Comparison of ENCODE assay signal across 21 cellular contexts in the genomic region with DNA sequence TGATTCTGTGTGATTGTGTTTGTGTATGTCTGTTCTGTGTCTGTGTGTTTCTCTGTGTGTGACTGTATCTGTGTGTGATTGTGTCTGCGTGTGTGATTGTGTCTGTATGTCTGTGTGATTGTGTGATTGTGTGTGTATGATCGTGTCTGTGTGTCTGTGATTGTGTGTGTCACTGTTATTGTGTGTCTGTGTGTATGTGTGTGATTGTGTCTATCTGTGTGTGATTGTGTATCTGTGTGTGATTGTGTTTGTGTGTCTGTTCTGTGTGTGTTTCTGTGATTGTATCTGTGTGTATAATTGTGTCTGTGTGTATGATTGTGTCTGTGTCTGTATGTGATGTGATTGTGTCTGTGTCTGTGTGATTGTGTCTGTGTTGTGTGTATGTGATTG. TPM values are rescaled to one million over a fixed set of nuclear protein-coding genes. Genes with fewer than 3 reads are reported as not detected.
"Had no signal": no experiment of that assay in that cellular context is flagged by ENCODE, and none has a peak within 500 bp of the region (broad histone marks: within the 10 kb centered on the region; RNA-seq: fewer than 3 reads in every experiment).

No MANE protein-coding gene starts in this region.

- H3K4me3 ChIP-seq: colonic mucosa, psoas muscle had no signal

- H3K36me3 ChIP-seq: colonic mucosa, sigmoid colon, stomach, upper lobe of left lung had no signal

- DNase-seq: activated B cell treated with CpG ODN at 0.5 μM for 24 hours; activated CD8-positive, alpha-beta memory T cell treated with anti-CD3 and anti-CD28 coated beads, Interleukin-2, amount 50 U/mL, for 48 hours; activated gamma-delta T cell; activated T-cell treated with anti-CD3 and anti-CD28 coated beads, Interleukin-2, amount 50 U/mL, for 72 hours; amygdala; central memory CD4-positive, alpha-beta T cell; colonic mucosa; effector CD4-positive, alpha-beta T cell; hippocampal formation; stimulated activated CD4-positive, alpha-beta T cell treated with anti-CD3 and anti-CD28 coated beads, Interleukin-12 subunit alpha, Interleukin-12 subunit beta, amount 100 ng/mL, for 4 hours; stomach had no signal

- H3K4me3 Mint-ChIP-seq: activated B cell treated with CpG ODN at 0.5 μM for 24 hours; activated CD4-positive, alpha-beta T cell treated with anti-CD3 and anti-CD28 coated beads, Interleukin-2, amount 10 ng/mL, durations not matched to agents 24 days and 14 days; activated T-cell treated with anti-CD3 and anti-CD28 coated beads, Interleukin-2, amount 50 U/mL, for 72 hours; brain; nephron had no signal

- H3K4me1 ChIP-seq: colonic mucosa, psoas muscle had no signal

- H3K27me3 Mint-ChIP-seq: activated B cell treated with CpG ODN at 0.5 μM for 24 hours; activated CD4-positive, alpha-beta T cell treated with anti-CD3 and anti-CD28 coated beads, Interleukin-2, amount 10 ng/mL, durations not matched to agents 24 days and 14 days; brain had no signal

- H3K27ac Mint-ChIP-seq: activated B cell treated with CpG ODN at 0.5 μM for 24 hours; activated CD4-positive, alpha-beta T cell treated with anti-CD3 and anti-CD28 coated beads, Interleukin-2, amount 10 ng/mL, durations not matched to agents 24 days and 14 days; activated naive CD4-positive, alpha-beta T cell treated with anti-CD3 and anti-CD28 coated beads, Interleukin-2, amount 50 U/mL, for 72 hours; activated T-cell treated with anti-CD3 and anti-CD28 coated beads, Interleukin-2, amount 50 U/mL, for 72 hours; brain; nephron had no signal

- H3K36me3 Mint-ChIP-seq: activated naive CD4-positive, alpha-beta T cell treated with anti-CD3 and anti-CD28 coated beads, Interleukin-2, amount 50 U/mL, for 72 hours; brain had no signal

- H3K9me3 ChIP-seq: colonic mucosa, esophagus muscularis mucosa, psoas muscle, sigmoid colon, stomach, testis, upper lobe of left lung had no signal

- H3K27me3 ChIP-seq: colonic mucosa, esophagus muscularis mucosa, sigmoid colon, testis, upper lobe of left lung had no signal

- H3K27ac ChIP-seq: colonic mucosa, psoas muscle, stomach had no signal

- H3K4me1 Mint-ChIP-seq: activated B cell treated with CpG ODN at 0.5 μM for 24 hours; activated CD4-positive, alpha-beta T cell treated with anti-CD3 and anti-CD28 coated beads, Interleukin-2, amount 10 ng/mL, durations not matched to agents 24 days and 14 days; brain; nephron had no signal

- H3K9me3 Mint-ChIP-seq: activated B cell treated with CpG ODN at 0.5 μM for 24 hours; activated CD4-positive, alpha-beta T cell treated with anti-CD3 and anti-CD28 coated beads, Interleukin-2, amount 10 ng/mL, durations not matched to agents 24 days and 14 days; activated naive CD4-positive, alpha-beta T cell treated with anti-CD3 and anti-CD28 coated beads, Interleukin-2, amount 50 U/mL, for 72 hours; activated T-cell treated with anti-CD3 and anti-CD28 coated beads, Interleukin-2, amount 50 U/mL, for 72 hours; nephron had no signal

RNA-seq across cellular contexts. Expression of a gene that starts 11.7 kb away (rescaled TPM):
- total RNA-seq: activated B cell treated with CpG ODN at 0.5 μM for 24 hours; activated CD4-positive, alpha-beta T cell treated with anti-CD3 and anti-CD28 coated beads, Interleukin-2, amount 10 ng/mL, durations not matched to agents 24 days and 14 days; activated naive CD4-positive, alpha-beta T cell treated with anti-CD3 and anti-CD28 coated beads, Interleukin-2, amount 50 U/mL, for 72 hours; activated T-cell treated with anti-CD3 and anti-CD28 coated beads, Interleukin-2, amount 50 U/mL, for 72 hours had no signal

RNA-seq across cellular contexts. Expression of a gene that starts 26.6 kb away (rescaled TPM):
- total RNA-seq: left ventricle myocardium superior had no signal

RNA-seq across cellular contexts. Expression of a gene that starts 32.0 kb away (rescaled TPM):
- total RNA-seq: activated B cell treated with CpG ODN at 0.5 μM for 24 hours, left ventricle myocardium superior had no signal
